ENCODE assay signal across 10 cellular contexts in the genomic region with DNA sequence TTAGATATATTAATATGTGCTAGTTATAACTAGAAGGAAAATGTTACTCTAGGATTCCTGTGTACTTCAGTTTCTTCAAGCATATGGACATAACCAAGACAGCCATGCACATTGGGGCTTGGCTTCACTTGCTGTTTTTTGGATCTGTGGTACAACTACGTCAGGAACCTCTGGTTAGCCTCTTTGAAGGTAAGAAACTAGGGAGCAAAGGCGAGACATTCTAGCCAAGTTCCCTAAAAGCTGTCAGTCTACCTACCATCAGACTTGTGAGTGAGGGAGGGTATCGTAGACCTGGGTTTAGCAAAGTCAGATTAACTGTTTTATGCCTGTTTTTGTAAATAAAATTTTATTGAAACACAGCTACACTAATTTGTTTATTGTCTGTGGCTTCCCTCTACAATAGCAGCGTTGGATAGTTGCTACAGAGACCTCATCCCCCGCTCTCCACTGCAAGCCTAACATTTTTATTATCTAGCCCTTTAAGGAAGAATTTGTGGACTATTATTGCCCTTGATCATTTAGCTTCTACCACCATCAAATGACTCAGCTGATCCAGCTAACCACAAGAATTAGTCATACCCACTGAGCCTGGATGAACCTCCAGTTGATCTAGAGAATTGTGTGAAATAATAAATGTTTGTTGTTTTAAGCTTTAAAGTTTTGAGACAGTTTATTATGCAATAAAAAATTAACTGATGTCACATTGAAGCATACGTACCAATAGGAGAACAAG. TPM values are rescaled to one million over a fixed set of nuclear protein-coding genes. Genes with fewer than 3 reads are reported as not detected.
A peak's percentile ranks its signal among the peaks of the same experiment; 100 is the strongest.
DNase-seq lines count a peak whose midpoint lies in the region; ATAC-seq and TF ChIP-seq lines count a peak whose summit lies in the region.
"Had no signal": no experiment of that assay in that cellular context is flagged by ENCODE, and none has a peak within 500 bp of the region (broad histone marks: within the 10 kb centered on the region; RNA-seq: fewer than 3 reads in every experiment).

No MANE protein-coding gene starts in this region.

- ATAC-seq in GM21825 (IDR thresholded peaks at IDR 0.05; ENCODE audit: unreplicated experiment) = no peak

- POLR2A ChIA-PET in HEK293 (lab: Yijun Ruan, JAX) = interaction anchor here (2.2 kb wide), 1 partner anchor 58 kb away, joined by 11 read pairs; a partner anchor contains a TSS

- CTCF ChIA-PET in HEK293 (lab: Yijun Ruan, JAX) = no interaction called here

- no peak for TF ChIP-seq CTCF in HEK293 (tag by site-specific recombination; IDR thresholded peaks at IDR 0.05)

- no peaks in the 10 kb centered on the region for H3K36me3 ChIP-seq in HEK293 (ENCODE audit: control insufficient read depth in 2 of 2, insufficient read depth in 1 of 2, low read length in 2 of 2)
- H3K36me3 ChIP-seq: cardiac muscle cell had no signal

- DNase-seq in AG08396 (ENCODE audit: low spot score) = peak; percentile 72
- DNase-seq in SW 1271 (lab: John Stamatoyannopoulos, UW) = peak; percentile 49 to 95
- peak; percentile 62 for DNase-seq in glomerular endothelial cell (ENCODE audit: extremely low read depth, low read depth, low spot score)
- DNase-seq in SHP77 treated with DMSO at 0.1 percent for 48 hours (lab: John Stamatoyannopoulos, UW) = no peak
- no peak for DNase-seq in iPS-NIHi7 (ENCODE audit: extremely low spot score)
- no peak for DNase-seq in hypothalamus (lab: John Stamatoyannopoulos, UW)

- no peaks in the 10 kb centered on the region for H3K9me3 ChIP-seq in HEK293 (ENCODE audit: control insufficient read depth, insufficient read depth, low read depth, low read length)

- H3K27ac ChIP-seq in HEK293 (ENCODE audit: extremely low read depth, low read depth, low read length) = no peak overlapping the region
- H3K27ac ChIP-seq: cardiac muscle cell had no signal

- no peak overlapping the region for H3K4me3 ChIP-seq in HEK293 (ENCODE audit: low read depth, low read length)
- H3K4me3 ChIP-seq: cardiac muscle cell, skin epidermis had no signal

- peaks cover 14% of the 10 kb centered on the region for H3K4me1 ChIP-seq in HEK293 (ENCODE audit: control insufficient read depth, insufficient read depth, low read length)

TF ChIP-seq in HEK293, 187 proteins besides CTCF, POLR2A, EP300 and RAD21 (continues in another document):
- TF ChIP-seq, protein P1, sequence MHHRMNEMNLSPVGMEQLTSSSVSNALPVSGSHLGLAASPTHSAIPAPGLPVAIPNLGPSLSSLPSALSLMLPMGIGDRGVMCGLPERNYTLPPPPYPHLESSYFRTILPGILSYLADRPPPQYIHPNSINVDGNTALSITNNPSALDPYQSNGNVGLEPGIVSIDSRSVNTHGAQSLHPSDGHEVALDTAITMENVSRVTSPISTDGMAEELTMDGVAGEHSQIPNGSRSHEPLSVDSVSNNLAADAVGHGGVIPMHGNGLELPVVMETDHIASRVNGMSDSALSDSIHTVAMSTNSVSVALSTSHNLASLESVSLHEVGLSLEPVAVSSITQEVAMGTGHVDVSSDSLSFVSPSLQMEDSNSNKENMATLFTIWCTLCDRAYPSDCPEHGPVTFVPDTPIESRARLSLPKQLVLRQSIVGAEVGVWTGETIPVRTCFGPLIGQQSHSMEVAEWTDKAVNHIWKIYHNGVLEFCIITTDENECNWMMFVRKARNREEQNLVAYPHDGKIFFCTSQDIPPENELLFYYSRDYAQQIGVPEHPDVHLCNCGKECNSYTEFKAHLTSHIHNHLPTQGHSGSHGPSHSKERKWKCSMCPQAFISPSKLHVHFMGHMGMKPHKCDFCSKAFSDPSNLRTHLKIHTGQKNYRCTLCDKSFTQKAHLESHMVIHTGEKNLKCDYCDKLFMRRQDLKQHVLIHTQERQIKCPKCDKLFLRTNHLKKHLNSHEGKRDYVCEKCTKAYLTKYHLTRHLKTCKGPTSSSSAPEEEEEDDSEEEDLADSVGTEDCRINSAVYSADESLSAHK (tag by site-specific recombination; IDR thresholded peaks at IDR 0.05) = peak; percentile 21; the same call in 1 of the 2 replicates
- no peak for TF ChIP-seq TCF7L2 (IDR thresholded peaks at IDR 0.05; ENCODE audit: borderline replicate concordance, low read depth, low read length)
- TF ChIP-seq, protein P2, sequence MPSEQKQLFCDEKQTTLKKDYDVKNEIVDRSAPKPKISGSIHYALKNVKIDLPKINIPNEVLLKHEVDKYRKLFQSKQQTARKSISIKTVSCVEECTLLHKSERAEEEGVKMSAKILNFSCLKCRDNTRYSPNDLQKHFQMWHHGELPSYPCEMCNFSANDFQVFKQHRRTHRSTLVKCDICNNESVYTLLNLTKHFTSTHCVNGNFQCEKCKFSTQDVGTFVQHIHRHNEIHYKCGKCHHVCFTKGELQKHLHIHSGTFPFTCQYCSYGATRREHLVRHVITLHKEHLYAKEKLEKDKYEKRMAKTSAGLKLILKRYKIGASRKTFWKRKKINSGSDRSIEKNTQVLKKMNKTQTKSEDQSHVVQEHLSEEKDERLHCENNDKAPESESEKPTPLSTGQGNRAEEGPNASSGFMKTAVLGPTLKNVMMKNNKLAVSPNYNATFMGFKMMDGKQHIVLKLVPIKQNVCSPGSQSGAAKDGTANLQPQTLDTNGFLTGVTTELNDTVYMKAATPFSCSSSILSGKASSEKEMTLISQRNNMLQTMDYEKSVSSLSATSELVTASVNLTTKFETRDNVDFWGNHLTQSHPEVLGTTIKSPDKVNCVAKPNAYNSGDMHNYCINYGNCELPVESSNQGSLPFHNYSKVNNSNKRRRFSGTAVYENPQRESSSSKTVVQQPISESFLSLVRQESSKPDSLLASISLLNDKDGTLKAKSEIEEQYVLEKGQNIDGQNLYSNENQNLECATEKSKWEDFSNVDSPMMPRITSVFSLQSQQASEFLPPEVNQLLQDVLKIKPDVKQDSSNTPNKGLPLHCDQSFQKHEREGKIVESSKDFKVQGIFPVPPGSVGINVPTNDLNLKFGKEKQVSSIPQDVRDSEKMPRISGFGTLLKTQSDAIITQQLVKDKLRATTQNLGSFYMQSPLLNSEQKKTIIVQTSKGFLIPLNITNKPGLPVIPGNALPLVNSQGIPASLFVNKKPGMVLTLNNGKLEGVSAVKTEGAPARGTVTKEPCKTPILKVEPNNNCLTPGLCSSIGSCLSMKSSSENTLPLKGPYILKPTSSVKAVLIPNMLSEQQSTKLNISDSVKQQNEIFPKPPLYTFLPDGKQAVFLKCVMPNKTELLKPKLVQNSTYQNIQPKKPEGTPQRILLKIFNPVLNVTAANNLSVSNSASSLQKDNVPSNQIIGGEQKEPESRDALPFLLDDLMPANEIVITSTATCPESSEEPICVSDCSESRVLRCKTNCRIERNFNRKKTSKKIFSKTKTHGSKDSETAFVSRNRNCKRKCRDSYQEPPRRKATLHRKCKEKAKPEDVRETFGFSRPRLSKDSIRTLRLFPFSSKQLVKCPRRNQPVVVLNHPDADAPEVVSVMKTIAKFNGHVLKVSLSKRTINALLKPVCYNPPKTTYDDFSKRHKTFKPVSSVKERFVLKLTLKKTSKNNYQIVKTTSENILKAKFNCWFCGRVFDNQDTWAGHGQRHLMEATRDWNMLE (tag by site-specific recombination; conservative IDR thresholded peaks at IDR 0.05; ENCODE audit: low read depth) = 0 out of 2 replicates have a peak, but pooled peaks have one; percentile 46
- TF ChIP-seq, protein P3, sequence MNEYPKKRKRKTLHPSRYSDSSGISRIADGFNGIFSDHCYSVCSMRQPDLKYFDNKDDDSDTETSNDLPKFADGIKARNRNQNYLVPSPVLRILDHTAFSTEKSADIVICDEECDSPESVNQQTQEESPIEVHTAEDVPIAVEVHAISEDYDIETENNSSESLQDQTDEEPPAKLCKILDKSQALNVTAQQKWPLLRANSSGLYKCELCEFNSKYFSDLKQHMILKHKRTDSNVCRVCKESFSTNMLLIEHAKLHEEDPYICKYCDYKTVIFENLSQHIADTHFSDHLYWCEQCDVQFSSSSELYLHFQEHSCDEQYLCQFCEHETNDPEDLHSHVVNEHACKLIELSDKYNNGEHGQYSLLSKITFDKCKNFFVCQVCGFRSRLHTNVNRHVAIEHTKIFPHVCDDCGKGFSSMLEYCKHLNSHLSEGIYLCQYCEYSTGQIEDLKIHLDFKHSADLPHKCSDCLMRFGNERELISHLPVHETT (tag by site-specific recombination; IDR thresholded peaks at IDR 0.05) = peak; percentile 64; the same call in 1 of the 2 replicates
- TF ChIP-seq, protein P4, sequence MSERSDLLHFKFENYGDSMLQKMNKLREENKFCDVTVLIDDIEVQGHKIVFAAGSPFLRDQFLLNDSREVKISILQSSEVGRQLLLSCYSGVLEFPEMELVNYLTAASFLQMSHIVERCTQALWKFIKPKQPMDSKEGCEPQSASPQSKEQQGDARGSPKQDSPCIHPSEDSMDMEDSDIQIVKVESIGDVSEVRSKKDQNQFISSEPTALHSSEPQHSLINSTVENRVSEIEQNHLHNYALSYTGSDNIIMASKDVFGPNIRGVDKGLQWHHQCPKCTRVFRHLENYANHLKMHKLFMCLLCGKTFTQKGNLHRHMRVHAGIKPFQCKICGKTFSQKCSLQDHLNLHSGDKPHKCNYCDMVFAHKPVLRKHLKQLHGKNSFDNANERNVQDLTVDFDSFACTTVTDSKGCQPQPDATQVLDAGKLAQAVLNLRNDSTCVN (tag by site-specific recombination; optimal IDR thresholded peaks at IDR 0.05) = no peak
- TF ChIP-seq ZNF416 (tag by site-specific recombination; IDR thresholded peaks at IDR 0.05) = no peak
- peak; percentile 78 for TF ChIP-seq KLF10 (tag by site-specific recombination; IDR thresholded peaks at IDR 0.05)
- TF ChIP-seq, protein P5, sequence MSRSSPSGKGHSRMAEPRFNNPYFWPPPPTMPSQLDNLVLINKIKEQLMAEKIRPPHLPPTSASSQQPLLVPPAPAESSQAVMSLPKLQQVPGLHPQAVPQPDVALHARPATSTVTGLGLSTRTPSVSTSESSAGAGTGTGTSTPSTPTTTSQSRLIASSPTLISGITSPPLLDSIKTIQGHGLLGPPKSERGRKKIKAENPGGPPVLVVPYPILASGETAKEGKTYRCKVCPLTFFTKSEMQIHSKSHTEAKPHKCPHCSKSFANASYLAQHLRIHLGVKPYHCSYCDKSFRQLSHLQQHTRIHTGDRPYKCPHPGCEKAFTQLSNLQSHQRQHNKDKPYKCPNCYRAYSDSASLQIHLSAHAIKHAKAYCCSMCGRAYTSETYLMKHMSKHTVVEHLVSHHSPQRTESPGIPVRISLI (tag by site-specific recombination; IDR thresholded peaks at IDR 0.05) = peak; percentile 48; the same call in 1 of the 2 replicates

RNA-seq across cellular contexts. Expression of a gene that starts 58.0 kb away (rescaled TPM):
- total RNA-seq in glomerular endothelial cell = 18.3 and 26.9 TPM in 2 replicates

Comparison
In these comparisons a context has a peak if more than half of its experiments do, and no peak if none do; other contexts are left out.
1. DNase-seq: peak in AG08396 (single experiment), SW 1271 (2 of 2) and glomerular endothelial cell (single experiment); none in SHP77 treated with DMSO at 0.1 percent for 48 hours (single experiment), iPS-NIHi7 (single experiment) and hypothalamus (0 of 51).